Comparison of ENCODE assay signal across 18 cellular contexts in genomic region chr12:57629897-57630471, GRCh38. TPM values are rescaled to one million over a fixed set of nuclear protein-coding genes. Genes with fewer than 3 reads are reported as not detected.
DNase-seq lines count a peak whose midpoint lies in the region; ATAC-seq, FAIRE-seq and TF ChIP-seq lines count a peak whose summit lies in the region.
"Had no signal": no experiment of that assay in that cellular context is flagged by ENCODE, and none has a peak within 500 bp of the region (broad histone marks: within the 10 kb centered on the region; RNA-seq: fewer than 3 reads in every experiment).

No MANE protein-coding gene starts in this region.

- POLR2A ChIA-PET in PC-9 (lab: Charles Lee; ENCODE audit: unreplicated experiment) = interaction anchor here (0.6 kb wide), 1 partner anchor 83 kb away, joined by 7 read pairs; no protein-coding TSS in a partner anchor

- H4K20me1 ChIP-seq in PC-9 (ENCODE audit: insufficient read depth) = no peaks in the 10 kb centered on the region

- peak; percentile 5 for DNase-seq in GM12891 (ENCODE audit: insufficient read length, low spot score)
- peak in 35 of 56 donors; percentile 25 to 80 (median 53) for DNase-seq in amygdala (lab: John Stamatoyannopoulos, UW)
- DNase-seq in islet precursor cell = peak; percentile 54
- DNase-seq in sciatic nerve (ENCODE audit: low spot score) = peak; percentile 62
- no peak for DNase-seq in NCI-H2107 (lab: John Stamatoyannopoulos, UW)
- DNase-seq in PC-9 = no peak
- DNase-seq: activated effector memory CD4-positive, alpha-beta T cell treated with anti-CD3 and anti-CD28 coated beads, Interleukin-2, amount 50 U/mL, for 16 hours; AML-193; amniotic stem cell; left colon; mucosa of descending colon; NCI-H1105 treated with DMSO at 0.1 percent for 48 hours; OCI-M1; T1000 had no signal

- no peak for TF ChIP-seq POLR2A in GM12891 (IDR thresholded peaks at IDR 0.05; ENCODE audit: low read depth, low read length)

- H3K79me2 ChIP-seq in PC-9 (ENCODE audit: low read depth) = no peaks in the 10 kb centered on the region

- H3K27ac ChIP-seq in PC-9 = no peak overlapping the region
- H3K27ac ChIP-seq: vagina had no signal

- peaks cover 8% of the 10 kb centered on the region; the same call in 1 of the 2 replicates for H3K4me1 ChIP-seq in PC-9 (replicated peaks; ENCODE audit: insufficient read depth)

- ATAC-seq in sciatic nerve (peak; percentile 16), HG03432 (IDR thresholded peaks at IDR 0.05; ENCODE audit: unreplicated experiment) (no peak)
- ATAC-seq: activated CD4-positive, CD25-positive, alpha-beta regulatory T cell treated with anti-CD3 and anti-CD28 coated beads, Interleukin-2, amount 50 U/mL, for 24 hours; left colon; mucosa of descending colon; stimulated activated naive CD8-positive, alpha-beta T cell treated with anti-CD3 and anti-CD28 coated beads, Interleukin-15, amount 100 ng/mL, for 72 hours had no signal

- no peak overlapping the region for H3K4me2 ChIP-seq in PC-9

- no peaks in the 10 kb centered on the region for H3K36me3 ChIP-seq in PC-9 (ENCODE audit: low read depth)
- H3K36me3 ChIP-seq: vagina had no signal

- no peak overlapping the region for H2AFZ ChIP-seq in PC-9

- CTCF ChIA-PET in PC-9 (lab: Charles Lee) = no interaction called here

- no peaks in the 10 kb centered on the region for H3F3A ChIP-seq in PC-9 (ENCODE audit: insufficient read depth, low read depth)

- H3K4me3 ChIP-seq in PC-9 = no peak overlapping the region
- H3K4me3 ChIP-seq: mucosa of descending colon, vagina had no signal

- no peaks in the 10 kb centered on the region for H3K9me2 ChIP-seq in PC-9 (ENCODE audit: insufficient read depth)

- FAIRE-seq in GM12891 (lab: Jason Lieb, UNC) = no peak

- BruUV-seq in PC-9 (replicated peaks; lab: Mats Ljungman, UMichigan) = no TSS peak

- H3K9me3 ChIP-seq in PC-9 (ENCODE audit: insufficient read depth, low read depth) = no peaks in the 10 kb centered on the region
- H3K9me3 ChIP-seq: mucosa of descending colon, vagina had no signal

- TF ChIP-seq CTCF in PC-9 (conservative IDR thresholded peaks at IDR 0.05) = no peak

- intact Hi-C loops in sciatic nerve (cut with DNase I) (no loop called here), PC-9 (cut with micrococcal nuclease; ENCODE audit: unreplicated experiment) (loop anchor here (5.0 kb wide), 2 partner anchors 62 to 168 kb away; partner anchors contain the start of gene OS9)

- no peaks in the 10 kb centered on the region for H3K27me3 ChIP-seq in PC-9 (ENCODE audit: insufficient read depth, low read depth)
- H3K27me3 ChIP-seq: vagina had no signal

TF ChIP-seq in GM12891, 5 proteins besides CTCF, POLR2A, EP300 and RAD21:
- TF ChIP-seq POLR2AphosphoS5 (IDR thresholded peaks at IDR 0.05; ENCODE audit: low read depth, low read length) = no peak
- TF ChIP-seq PAX5 (IDR thresholded peaks at IDR 0.05; ENCODE audit: insufficient read depth, low read length, severe bottlenecking) = no peak
- TF ChIP-seq POU2F2 (IDR thresholded peaks at IDR 0.05; ENCODE audit: low read depth, low read length) = no peak
- TF ChIP-seq TAF1 (IDR thresholded peaks at IDR 0.05; ENCODE audit: low read depth, low read length) = no peak
- TF ChIP-seq SPI1 (IDR thresholded peaks at IDR 0.05; ENCODE audit: low read depth, low read length) = no peak
TF ChIP-seq in GM12891: peak in this region for 0.

RNA-seq across cellular contexts. Expression of gene B4GALNT1, which starts 3.0 kb away (rescaled TPM):
- 0.10 TPM for polyA plus RNA-seq in GM12891 (2012; ENCODE audit: low read depth, missing spikeins)
- 16.6 TPM for total RNA-seq in sciatic nerve
- 15.0 and 17.9 TPM in 2 replicates for total RNA-seq in PC-9 (2021)

RNA-seq across cellular contexts. Expression of gene ARHGEF25, which starts 18.7 kb away (rescaled TPM):
- 3.0 TPM for polyA plus RNA-seq in GM12891 (2012; ENCODE audit: low read depth, missing spikeins)
- total RNA-seq in sciatic nerve = 61.3 TPM
- 12.9 and 18.8 TPM in 2 replicates for total RNA-seq in PC-9 (2021)

RNA-seq across cellular contexts. Expression of gene DTX3, which starts 25.4 kb away (rescaled TPM):
- 27.6 TPM for polyA plus RNA-seq in GM12891 (2012; ENCODE audit: low read depth, missing spikeins)
- total RNA-seq in sciatic nerve (42.9 TPM), PC-9 (2021) (16.2 and 18.1 TPM in 2 replicates)

RNA-seq across cellular contexts. Expression of gene PIP4K2C, which starts 39.0 kb away (rescaled TPM):
- polyA plus RNA-seq in GM12891 (2012; ENCODE audit: low read depth, missing spikeins) = 12.1 TPM
- total RNA-seq in sciatic nerve = 26.0 TPM
- 47.7 and 48.7 TPM in 2 replicates for total RNA-seq in PC-9 (2021)

Comparison
In these comparisons a context has a peak if more than half of its experiments do, and no peak if none do; other contexts are left out.
1. DNase-seq: peak in GM12891 (single experiment), amygdala (35 of 56), islet precursor cell (single experiment) and sciatic nerve (single experiment); none in NCI-H2107 (single experiment) and PC-9 (0 of 2).